ENCODE assay signal across 19 cellular contexts in genomic region chr17:72611172-72611571, GRCh38.
DNase-seq lines count a peak whose midpoint lies in the region; ATAC-seq and TF ChIP-seq lines count a peak whose summit lies in the region.
"Had no signal": no experiment of that assay in that cellular context is flagged by ENCODE, and none has a peak within 500 bp of the region (broad histone marks: within the 10 kb centered on the region; RNA-seq: fewer than 3 reads in every experiment).

No MANE protein-coding gene starts in this region.

- no peak overlapping the region for H3K9ac ChIP-seq in mesenchymal stem cell (ENCODE audit: low read length)
- H3K9ac ChIP-seq: BLaER1 had no signal

- H3K27ac ChIP-seq in 22Rv1 (peak overlapping the region; percentile 97), Panc1 (ENCODE audit: low read length) (peak overlapping the region; percentile 15; the same call in 1 of the 2 replicates), VCaP (peak overlapping the region; percentile 95), mesenchymal stem cell (ENCODE audit: low read length, poor library complexity, severe bottlenecking) (no peak overlapping the region), testis (no peak overlapping the region)
- H3K27ac ChIP-seq: BLaER1, C4-2B had no signal

- 82% methylated on average over 8 of the region's 9 CpGs for WGBS in mesenchymal stem cell
- WGBS in testis, 2 donors: 58 to 73% methylated on average over 9 of the region's 9 CpGs

- no peak overlapping the region for H3K14ac ChIP-seq in mesenchymal stem cell (ENCODE audit: low read length in 2 of 2)

- H2BK120ac ChIP-seq in mesenchymal stem cell (ENCODE audit: low read depth, low read length): no peak overlapping the region

- no peak for ATAC-seq in Panc1
- ATAC-seq: CD8-positive, alpha-beta T cell; GM23338; HCT116 had no signal

- no peaks in the 10 kb centered on the region for H3K79me1 ChIP-seq in mesenchymal stem cell (replicated peaks; ENCODE audit: low read length, poor library complexity, severe bottlenecking)

- peaks cover 13% of the 10 kb centered on the region for H3K36me3 Mint-ChIP-seq in HFFc6 (ENCODE audit: low read depth)
- H3K36me3 Mint-ChIP-seq: CD4-positive, CD25-positive, alpha-beta regulatory T cell; CD8-positive, alpha-beta T cell had no signal

- H4K91ac ChIP-seq in mesenchymal stem cell (ENCODE audit: low read length): no peak overlapping the region

- intact Hi-C loops in Panc1 (cut with micrococcal nuclease; ENCODE audit: unreplicated experiment): no loop called here
- intact Hi-C loops in testis (cut with DNase I; ENCODE audit: low total_unique reads): no loop called here

- CTCF ChIA-PET in Panc1 (lab: Charles Lee): no interaction called here

- no peak overlapping the region for H3K4me3 Mint-ChIP-seq in HFFc6
- H3K4me3 Mint-ChIP-seq: B cell; CD4-positive, CD25-positive, alpha-beta regulatory T cell; CD8-positive, alpha-beta T cell; GM23338; H9 had no signal

- H3K9me3 ChIP-seq in Panc1 (ENCODE audit: control insufficient read depth, insufficient read depth, low read depth, low read length): no peaks in the 10 kb centered on the region
- H3K9me3 ChIP-seq in mesenchymal stem cell (ENCODE audit: control insufficient read depth, low read length): peaks cover 19% of the 10 kb centered on the region
- H3K9me3 ChIP-seq in testis: no peaks in the 10 kb centered on the region

- no peak for TF ChIP-seq POLR2A in testis (IDR thresholded peaks at IDR 0.05)

- peak overlapping the region; percentile 84 for H2AK5ac ChIP-seq in mesenchymal stem cell (ENCODE audit: low read length, severe bottlenecking)

- H3K27ac Mint-ChIP-seq in HFFc6: no peak overlapping the region
- H3K27ac Mint-ChIP-seq: B cell; CD4-positive, CD25-positive, alpha-beta regulatory T cell; CD8-positive, alpha-beta T cell; GM23338; H9 had no signal

- H3K27me3 Mint-ChIP-seq in HFFc6 (ENCODE audit: insufficient read depth): peaks cover 3% of the 10 kb centered on the region; the same call in 1 of the 2 replicates

- no peak overlapping the region for H2BK5ac ChIP-seq in mesenchymal stem cell (ENCODE audit: low read depth, low read length, poor library complexity, severe bottlenecking)

- no peak overlapping the region for H3K4ac ChIP-seq in mesenchymal stem cell (ENCODE audit: low read depth in 1 of 2, low read length in 2 of 2)

- no peak overlapping the region for H2BK12ac ChIP-seq in mesenchymal stem cell (ENCODE audit: low read length in 2 of 2)

- H3K4me1 Mint-ChIP-seq in HFFc6 (ENCODE audit: low read depth): peaks cover 39% of the 10 kb centered on the region
- H3K4me1 Mint-ChIP-seq: B cell; CD4-positive, CD25-positive, alpha-beta regulatory T cell had no signal

- no peak overlapping the region for H4K8ac ChIP-seq in mesenchymal stem cell (ENCODE audit: low read length)

- H3K4me2 ChIP-seq in mesenchymal stem cell (ENCODE audit: low read length, poor library complexity, severe bottlenecking): no peak overlapping the region
- H3K4me2 ChIP-seq: BLaER1, GM23338 had no signal

- no peak overlapping the region for H2BK15ac ChIP-seq in mesenchymal stem cell (ENCODE audit: low read depth, poor library complexity, severe bottlenecking)

- H3K27me3 ChIP-seq in Panc1 (ENCODE audit: control insufficient read depth, insufficient read depth, low read length): no peaks in the 10 kb centered on the region
- peaks cover 0 to 6% of the 10 kb centered on the region in 2 experiments for H3K27me3 ChIP-seq in mesenchymal stem cell (ENCODE audit: control insufficient read depth in 1 of 2, insufficient read depth in 1 of 2, low read length in 2 of 2)
- H3K27me3 ChIP-seq in testis: no peaks in the 10 kb centered on the region
- H3K27me3 ChIP-seq: BLaER1 had no signal

- in situ Hi-C loops in Panc1 (cut with HindIII; ENCODE audit: low pct_unique_long_range_greater_than_20kb, low sequenced_read_pairs): no loop called here

- H3K9me3 Mint-ChIP-seq in HFFc6: peaks cover 19% of the 10 kb centered on the region

- no peak overlapping the region for H3K18ac ChIP-seq in mesenchymal stem cell (ENCODE audit: low read depth in 1 of 2, low read length in 2 of 2)

- no peak for TF ChIP-seq CTCF in 22Rv1 (IDR thresholded peaks at IDR 0.05)
- no peak for TF ChIP-seq CTCF in Panc1 (IDR thresholded peaks at IDR 0.05)
- no peak for TF ChIP-seq CTCF in VCaP (conservative IDR thresholded peaks at IDR 0.05)
- TF ChIP-seq CTCF in HFFc6 (IDR thresholded peaks at IDR 0.05): no peak
- TF ChIP-seq CTCF in testis (IDR thresholded peaks at IDR 0.05): no peak

- H3K4me1 ChIP-seq in Panc1 (ENCODE audit: control insufficient read depth, insufficient read depth, low read length): peaks cover 32% of the 10 kb centered on the region
- peaks cover 21% of the 10 kb centered on the region for H3K4me1 ChIP-seq in mesenchymal stem cell (ENCODE audit: control insufficient read depth, insufficient read depth, low read depth, low read length)
- peaks cover 7% of the 10 kb centered on the region for H3K4me1 ChIP-seq in testis
- H3K4me1 ChIP-seq: BLaER1 had no signal

- DNase-seq in Panc1 (ENCODE audit: low read depth, low spot score) (no peak), mesenchymal stem cell (no peak), HFFc6 (no peak), testis (no peak), NCI-H2081 (lab: John Stamatoyannopoulos, UW) (no peak)
- no peak for DNase-seq in stimulated activated CD4-positive, alpha-beta T cell treated with anti-CD3 and anti-CD28 coated beads, Interleukin-1b, Interleukin-23, amount 100 ng/mL, for 48 hours
- DNase-seq: Caco-2; CD4-positive, CD25-positive, alpha-beta regulatory T cell; CD8-positive, alpha-beta T cell; DMS153; DND-41; H9 had no signal

- POLR2A ChIA-PET in Panc1 (lab: Charles Lee): no interaction called here

- H3K4me3 ChIP-seq in Panc1 (ENCODE audit: low read depth in 2 of 2, low read length in 2 of 2) (no peak overlapping the region), mesenchymal stem cell (ENCODE audit: insufficient read depth in 1 of 2, low read depth in 1 of 2, low read length in 2 of 2) (no peak overlapping the region), testis (no peak overlapping the region)
- H3K4me3 ChIP-seq: BLaER1, GM23338 had no signal

- H3K23ac ChIP-seq in mesenchymal stem cell (ENCODE audit: low read length in 2 of 2): no peak overlapping the region

- no TSS peak for BruUV-seq in Panc1 (replicated peaks; lab: Mats Ljungman, UMichigan)

- H2AFZ ChIP-seq in mesenchymal stem cell (ENCODE audit: low read depth, low read length): no peak overlapping the region
- H2AFZ ChIP-seq: GM23338 had no signal

- H3K36me3 ChIP-seq in Panc1 (ENCODE audit: control insufficient read depth, insufficient read depth, low read length): no peaks in the 10 kb centered on the region
- H3K36me3 ChIP-seq in mesenchymal stem cell (ENCODE audit: control insufficient read depth in 1 of 2, insufficient read depth in 2 of 2, low read depth in 1 of 2, low read length in 2 of 2): no peaks in the 10 kb centered on the region
- no peaks in the 10 kb centered on the region for H3K36me3 ChIP-seq in testis (ENCODE audit: low read depth, missing control alignments)
- H3K36me3 ChIP-seq: BLaER1 had no signal

Comparison
In these comparisons a context has a peak if more than half of its experiments do, and no peak if none do; other contexts are left out.
1. H3K27ac ChIP-seq: peak in 22Rv1 (single experiment), Panc1 (single experiment) and VCaP (single experiment); none in mesenchymal stem cell (single experiment) and testis (0 of 2).